Comparison of ENCODE assay signal across 9 cellular contexts in the genomic region with DNA sequence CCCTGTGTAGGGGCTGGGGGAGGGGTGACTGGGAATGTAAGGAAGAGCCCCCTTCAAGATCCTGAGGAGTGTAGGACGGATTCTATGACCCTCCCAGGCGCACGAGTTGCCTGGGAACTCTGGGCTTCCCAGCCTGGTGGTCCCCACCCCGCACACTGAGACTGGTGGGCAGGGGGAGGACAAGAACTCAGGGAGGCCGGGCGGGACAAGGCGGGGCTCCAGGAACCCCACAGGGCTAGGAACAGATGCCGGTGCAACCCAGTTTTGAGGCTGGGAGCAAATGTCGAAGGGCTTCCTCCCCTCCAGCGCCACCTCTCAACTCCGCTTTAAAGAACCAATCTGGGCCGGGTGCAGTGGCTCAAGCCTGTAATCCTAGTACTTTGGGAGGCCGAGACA. TPM values are rescaled to one million over a fixed set of nuclear protein-coding genes. Genes with fewer than 3 reads are reported as not detected.
DNase-seq lines count a peak whose midpoint lies in the region; ATAC-seq and TF ChIP-seq lines count a peak whose summit lies in the region.
"Had no signal": no experiment of that assay in that cellular context is flagged by ENCODE, and none has a peak within 500 bp of the region (broad histone marks: within the 10 kb centered on the region; RNA-seq: fewer than 3 reads in every experiment).

No MANE protein-coding gene starts in this region.

- H3K36me3 Mint-ChIP-seq in activated naive CD4-positive, alpha-beta T cell treated with anti-CD3 and anti-CD28 coated beads, Interleukin-2, amount 50 U/mL, for 72 hours, result peaks cover 31 to 35% of the 10 kb centered on the region in 2 donors
- H3K36me3 Mint-ChIP-seq in stimulated activated memory B cell treated with anti-CD40 and anti-IgM and Interleukin-4, amounts not matched to agents 10 μg/mL and 1 μg/mL and 100 μg/mL, for 72 hours, result peaks cover 3% of the 10 kb centered on the region

- peak overlapping the region; percentile 93 for H3K27ac Mint-ChIP-seq in activated naive CD4-positive, alpha-beta T cell treated with anti-CD3 and anti-CD28 coated beads, Interleukin-2, amount 50 U/mL, for 72 hours
- H3K27ac Mint-ChIP-seq in stimulated activated memory B cell treated with anti-CD40 and anti-IgM and Interleukin-4, amounts not matched to agents 10 μg/mL and 1 μg/mL and 100 μg/mL, for 72 hours, result peak overlapping the region; percentile 97

- H3K4me3 Mint-ChIP-seq in stimulated activated memory B cell treated with anti-CD40 and anti-IgM and Interleukin-4, amounts not matched to agents 10 μg/mL and 1 μg/mL and 100 μg/mL, for 72 hours, result peak overlapping the region; percentile 88

- peaks cover 3% of the 10 kb centered on the region for H3K27me3 Mint-ChIP-seq in stimulated activated memory B cell treated with anti-CD40 and anti-IgM and Interleukin-4, amounts not matched to agents 10 μg/mL and 1 μg/mL and 100 μg/mL, for 72 hours

- no peak for ATAC-seq in activated naive CD4-positive, alpha-beta T cell treated with anti-CD3 and anti-CD28 coated beads, Interleukin-2, amount 50 U/mL, for 72 hours
- ATAC-seq in stimulated activated memory B cell treated with anti-CD40 and anti-IgM and Interleukin-4, amounts not matched to agents 10 μg/mL and 1 μg/mL and 100 μg/mL, for 72 hours, result no peak
- no peak for ATAC-seq in HG02840 (IDR thresholded peaks at IDR 0.05; ENCODE audit: low FRiP score, unreplicated experiment)

- no peaks in the 10 kb centered on the region for H3K9me3 Mint-ChIP-seq in activated naive CD4-positive, alpha-beta T cell treated with anti-CD3 and anti-CD28 coated beads, Interleukin-2, amount 50 U/mL, for 72 hours
- no peaks in the 10 kb centered on the region for H3K9me3 Mint-ChIP-seq in stimulated activated memory B cell treated with anti-CD40 and anti-IgM and Interleukin-4, amounts not matched to agents 10 μg/mL and 1 μg/mL and 100 μg/mL, for 72 hours

- H3K4me3 ChIP-seq in HFF-Myc (replicated peaks; ENCODE audit: low read depth, low read length) (peak overlapping the region; percentile 56), iPS-18c (ENCODE audit: insufficient read depth, low read depth, low read length) (peak overlapping the region; percentile 95; the same call in 1 of the 2 replicates)

- TF ChIP-seq CTCF in HFF-Myc (IDR thresholded peaks at IDR 0.05; ENCODE audit: low read depth, low read length, missing control alignments), result no peak

- DNase-seq in HFF-Myc (ENCODE audit: extremely low read depth, low read depth), result no peak
- DNase-seq in activated naive CD4-positive, alpha-beta T cell treated with anti-CD3 and anti-CD28 coated beads, Interleukin-2, amount 50 U/mL, for 72 hours (ENCODE audit: low spot score in 2 of 2), result no peak
- DNase-seq in activated CD8-positive, alpha-beta memory T cell treated with anti-CD3 and anti-CD28 coated beads, Interleukin-2, amount 50 U/mL, for 48 hours, result no peak
- no peak for DNase-seq in NCI-H2081 treated with DMSO at 0.1 percent for 48 hours (lab: John Stamatoyannopoulos, UW)
- no peak for DNase-seq in NCI-H1105 treated with DMSO at 0.1 percent for 48 hours (lab: John Stamatoyannopoulos, UW)
- DNase-seq: activated CD4-positive, alpha-beta T cell treated with anti-CD3 and anti-CD28 coated beads for 48 hours had no signal

- H3K9me3 ChIP-seq in iPS-18c (ENCODE audit: control insufficient read depth, insufficient read depth, low read length), result no peaks in the 10 kb centered on the region

- peaks cover 37% of the 10 kb centered on the region for H3K4me1 Mint-ChIP-seq in stimulated activated memory B cell treated with anti-CD40 and anti-IgM and Interleukin-4, amounts not matched to agents 10 μg/mL and 1 μg/mL and 100 μg/mL, for 72 hours

RNA-seq across cellular contexts. Expression of a gene that starts 1.3 kb away (rescaled TPM):
- 100 to 1,000 TPM; 289 to 522 TPM for total RNA-seq in activated naive CD4-positive, alpha-beta T cell treated with anti-CD3 and anti-CD28 coated beads, Interleukin-2, amount 50 U/mL, for 72 hours

RNA-seq across cellular contexts. Expression of a gene that starts 37.7 kb away (rescaled TPM):
- 10 to 100 TPM; 20.6 to 28.1 TPM for total RNA-seq in activated naive CD4-positive, alpha-beta T cell treated with anti-CD3 and anti-CD28 coated beads, Interleukin-2, amount 50 U/mL, for 72 hours
